17 cellular contexts compared by ENCODE assay signal in the genomic region with DNA sequence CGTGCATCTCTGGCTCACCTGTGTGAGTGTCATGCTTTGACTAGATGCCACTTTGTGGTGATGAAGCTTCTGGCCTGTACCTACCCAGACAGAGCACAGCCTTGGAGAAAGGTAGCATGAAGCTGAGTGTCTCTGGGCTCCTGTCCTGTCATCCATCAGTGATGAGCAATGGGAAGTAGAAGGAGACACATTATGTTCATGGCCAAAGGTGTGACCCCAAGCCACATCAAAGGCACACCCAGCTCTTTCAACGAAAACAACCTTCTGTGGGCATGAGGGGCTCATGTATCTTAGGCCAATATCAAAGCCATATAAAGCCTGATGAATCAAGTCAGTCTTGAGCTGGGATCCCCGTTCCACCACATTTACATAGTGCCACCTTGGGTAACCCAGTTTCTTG. TPM values are rescaled to one million over a fixed set of nuclear protein-coding genes. Genes with fewer than 3 reads are reported as not detected.
DNase-seq lines count a peak whose midpoint lies in the region; FAIRE-seq and TF ChIP-seq lines count a peak whose summit lies in the region.
"Had no signal": no experiment of that assay in that cellular context is flagged by ENCODE, and none has a peak within 500 bp of the region (broad histone marks: within the 10 kb centered on the region; RNA-seq: fewer than 3 reads in every experiment).

No MANE protein-coding gene starts in this region.

- POLR2A ChIA-PET in Caco-2 (lab: Charles Lee) = interaction anchor here (0.5 kb wide), 1 partner anchor 221 kb away, joined by 3 read pairs; no protein-coding TSS in a partner anchor
- POLR2A ChIA-PET in OCI-LY7 (lab: Charles Lee) = interaction anchor here (0.5 to 1.7 kb wide), 2 partner anchors 23 to 159 kb away, joined by 3 to 4 read pairs; no protein-coding TSS in a partner anchor

- H3K9ac ChIP-seq in astrocyte (ENCODE audit: low read length) = no peak overlapping the region

- no TSS peak for BruUV-seq in Caco-2 (replicated peaks; lab: Mats Ljungman, UMichigan)
- no TSS peak for BruUV-seq in OCI-LY7 (replicated peaks; lab: Mats Ljungman, UMichigan)

- H3K27ac Mint-ChIP-seq in Caco-2 (ENCODE audit: unreplicated experiment) (peak overlapping the region; percentile 50), astrocyte (ENCODE audit: unreplicated experiment) (no peak overlapping the region), osteocyte (ENCODE audit: unreplicated experiment) (no peak overlapping the region), progenitor cell of endocrine pancreas (no peak overlapping the region)
- H3K27ac Mint-ChIP-seq: CD8-positive, alpha-beta T cell; H9 had no signal

- H3K36me3 ChIP-seq in Caco-2 (ENCODE audit: control insufficient read depth, insufficient read depth, low read length) (no peaks in the 10 kb centered on the region), OCI-LY7 (ENCODE audit: insufficient read depth, low read length) (no peaks in the 10 kb centered on the region), astrocyte (ENCODE audit: insufficient read depth, low read length) (no peaks in the 10 kb centered on the region)
- H3K36me3 ChIP-seq: BE2C had no signal

- TF ChIP-seq CTCF in Caco-2 (IDR thresholded peaks at IDR 0.05; ENCODE audit: insufficient read depth in 1 of 2, low read depth in 1 of 2, low read length in 1 of 2, severe bottlenecking in 1 of 2, unreplicated experiment in 1 of 2) (no peak), OCI-LY7 (conservative IDR thresholded peaks at IDR 0.05; ENCODE audit: low read length) (no peak), astrocyte (IDR thresholded peaks at IDR 0.05; ENCODE audit: insufficient read depth, low read depth, low read length) (no peak), osteocyte (IDR thresholded peaks at IDR 0.05) (no peak), progenitor cell of endocrine pancreas (IDR thresholded peaks at IDR 0.05; ENCODE audit: unreplicated experiment) (no peak)

- CTCF ChIA-PET in Caco-2 (lab: Charles Lee) (no interaction called here), OCI-LY7 (lab: Charles Lee; ENCODE audit: unreplicated experiment) (interaction anchor here (0.6 kb wide), 1 partner anchor 43 kb away, joined by 3 read pairs; no protein-coding TSS in a partner anchor)

- intact Hi-C loops in Caco-2 (cut with micrococcal nuclease; ENCODE audit: unreplicated experiment) (no loop called here), OCI-LY7 (cut with micrococcal nuclease; ENCODE audit: unreplicated experiment) (no loop called here)

- H2AFZ ChIP-seq in OCI-LY7 (ENCODE audit: low read length) (0 out of 2 replicates have a peak overlapping the region, but pooled peaks have one; percentile 6), astrocyte (ENCODE audit: low read depth, low read length) (no peak overlapping the region)

- H3K4me3 Mint-ChIP-seq in Caco-2 (ENCODE audit: unreplicated experiment) (no peak overlapping the region), astrocyte (ENCODE audit: unreplicated experiment) (peak overlapping the region; percentile 12), osteocyte (ENCODE audit: unreplicated experiment) (no peak overlapping the region), progenitor cell of endocrine pancreas (ENCODE audit: low read depth) (no peak overlapping the region)

- H3K9me3 ChIP-seq in Caco-2 (peaks cover 7% of the 10 kb centered on the region; the same call in 1 of the 2 replicates), OCI-LY7 (ENCODE audit: low read length) (no peaks in the 10 kb centered on the region), astrocyte (ENCODE audit: insufficient read depth, low read depth, low read length) (no peaks in the 10 kb centered on the region)
- H3K9me3 ChIP-seq: A549, BE2C had no signal

- H3K4me1 Mint-ChIP-seq in Caco-2 (ENCODE audit: low read depth, unreplicated experiment) (peaks cover 34% of the 10 kb centered on the region), astrocyte (ENCODE audit: low read depth, unreplicated experiment) (peaks cover 4% of the 10 kb centered on the region), osteocyte (ENCODE audit: unreplicated experiment) (peaks cover 17% of the 10 kb centered on the region), progenitor cell of endocrine pancreas (ENCODE audit: low read depth) (peaks cover 20% of the 10 kb centered on the region)

- H3K9me3 Mint-ChIP-seq in Caco-2 (ENCODE audit: unreplicated experiment) = no peaks in the 10 kb centered on the region
- peaks cover 4% of the 10 kb centered on the region for H3K9me3 Mint-ChIP-seq in astrocyte (ENCODE audit: unreplicated experiment)
- H3K9me3 Mint-ChIP-seq in osteocyte (ENCODE audit: unreplicated experiment) = peaks cover 4% of the 10 kb centered on the region
- H3K9me3 Mint-ChIP-seq in progenitor cell of endocrine pancreas (ENCODE audit: low read depth) = peaks cover 5% of the 10 kb centered on the region
- H3K9me3 Mint-ChIP-seq: CD8-positive, alpha-beta T cell; H9 had no signal

- H3K27me3 Mint-ChIP-seq in Caco-2 (ENCODE audit: insufficient read depth, unreplicated experiment) = no peaks in the 10 kb centered on the region
- H3K27me3 Mint-ChIP-seq in astrocyte (ENCODE audit: low read depth, unreplicated experiment) = peaks cover 52% of the 10 kb centered on the region
- peaks cover 66% of the 10 kb centered on the region for H3K27me3 Mint-ChIP-seq in osteocyte (ENCODE audit: unreplicated experiment)
- peaks cover 41% of the 10 kb centered on the region for H3K27me3 Mint-ChIP-seq in progenitor cell of endocrine pancreas

- DNase-seq in Caco-2 = no peak
- DNase-seq in OCI-LY7 (ENCODE audit: low spot score) = no peak
- DNase-seq in astrocyte (ENCODE audit: low read depth) = no peak
- DNase-seq in osteocyte (ENCODE audit: extremely low spot score, unreplicated experiment) = peak; percentile 65
- no peak for DNase-seq in progenitor cell of endocrine pancreas (ENCODE audit: low spot score, unreplicated experiment)
- DNase-seq in stimulated activated CD4-positive, alpha-beta T cell treated with anti-CD3 and anti-CD28 coated beads, Interleukin-4, amount 100 ng/mL, for 1 hour = no peak
- DNase-seq: BE2C; CD8-positive, alpha-beta T cell; DMS 273 treated with DMSO at 0.1 percent for 48 hours; DMS79 treated with DMSO at 0.1 percent for 48 hours; EL; GOT3; H9 had no signal

- no peaks in the 10 kb centered on the region for H3K9me2 ChIP-seq in OCI-LY7 (ENCODE audit: insufficient read depth, low read length)

- H3K79me2 ChIP-seq in OCI-LY7 (ENCODE audit: insufficient read depth, low read depth, low read length) (no peaks in the 10 kb centered on the region), astrocyte (ENCODE audit: insufficient read depth, low read length) (no peaks in the 10 kb centered on the region)

- FAIRE-seq in astrocyte (lab: Jason Lieb, UNC) = no peak
- FAIRE-seq: A549, G401.6, GM12891 had no signal

- no peak overlapping the region for H3K4me2 ChIP-seq in OCI-LY7 (ENCODE audit: low read length)
- no peak overlapping the region for H3K4me2 ChIP-seq in astrocyte (ENCODE audit: low read length)
- H3K4me2 ChIP-seq: A549 had no signal

- H3K4me1 ChIP-seq in Caco-2 (peaks cover 46% of the 10 kb centered on the region), OCI-LY7 (ENCODE audit: insufficient read depth, low read length, poor library complexity, severe bottlenecking) (no peaks in the 10 kb centered on the region), astrocyte (ENCODE audit: insufficient read depth, low read length) (no peaks in the 10 kb centered on the region)
- H3K4me1 ChIP-seq: A549, BE2C had no signal

- peaks cover 19% of the 10 kb centered on the region for H3K36me3 Mint-ChIP-seq in Caco-2 (ENCODE audit: insufficient read depth, unreplicated experiment)
- H3K36me3 Mint-ChIP-seq in astrocyte (ENCODE audit: low read depth, unreplicated experiment) = no peaks in the 10 kb centered on the region
- H3K36me3 Mint-ChIP-seq in osteocyte (ENCODE audit: unreplicated experiment) = no peaks in the 10 kb centered on the region
- peaks cover 4% of the 10 kb centered on the region for H3K36me3 Mint-ChIP-seq in progenitor cell of endocrine pancreas (ENCODE audit: insufficient read depth)
- H3K36me3 Mint-ChIP-seq: CD8-positive, alpha-beta T cell had no signal

- H3K27ac ChIP-seq in OCI-LY7 (ENCODE audit: low read depth, low read length, poor library complexity, severe bottlenecking) (no peak overlapping the region), astrocyte (ENCODE audit: low read depth, low read length) (no peak overlapping the region)
- H3K27ac ChIP-seq: A549, C4-2B had no signal

- H3K27me3 ChIP-seq in Caco-2 (replicated peaks; ENCODE audit: control insufficient read depth, insufficient read depth, low read length) (no peaks in the 10 kb centered on the region), astrocyte (ENCODE audit: insufficient read depth, low read length) (peaks cover 71% of the 10 kb centered on the region)

- no peaks in the 10 kb centered on the region for H4K20me1 ChIP-seq in OCI-LY7 (ENCODE audit: insufficient read depth, low read length)
- no peaks in the 10 kb centered on the region for H4K20me1 ChIP-seq in astrocyte (ENCODE audit: insufficient read depth, low read length)

- H3K4me3 ChIP-seq in Caco-2 (ENCODE audit: low read depth, low read length) = no peak overlapping the region
- H3K4me3 ChIP-seq in OCI-LY7 (ENCODE audit: low read depth, low read length, poor library complexity, severe bottlenecking) = no peak overlapping the region
- H3K4me3 ChIP-seq in astrocyte (ENCODE audit: insufficient read depth, low read depth, low read length) = no peak overlapping the region
- H3K4me3 ChIP-seq: A549 had no signal

RNA-seq across cellular contexts. Expression of a gene that starts 1.0 kb away (rescaled TPM):
- total RNA-seq in Caco-2 (2022) (not detected in 2 replicates), OCI-LY7 (2022) (not detected in 2 replicates), astrocyte (0.22 and 0.30 TPM in 2 replicates), osteocyte (0.16 and 0.40 TPM in 2 replicates), progenitor cell of endocrine pancreas (14.1 and 16.3 TPM in 2 replicates)
- not detected in 2 replicates for total RNA-seq in OCI-LY7 (2014; rRNA removed; shearing (Covaris generic))

RNA-seq across cellular contexts. Expression of a gene that starts 52.8 kb away (rescaled TPM):
- total RNA-seq in Caco-2 (2022) = 27.0 and 29.4 TPM in 2 replicates
- 2.8 and 6.8 TPM in 2 replicates for total RNA-seq in OCI-LY7 (2014; rRNA removed; shearing (Covaris generic))
- total RNA-seq in OCI-LY7 (2022) = 8.0 and 8.9 TPM in 2 replicates
- 164 and 197 TPM in 2 replicates for total RNA-seq in astrocyte
- 61.5 and 68.5 TPM in 2 replicates for total RNA-seq in osteocyte
- 11.6 and 14.2 TPM in 2 replicates for total RNA-seq in progenitor cell of endocrine pancreas

Comparison
In these comparisons a context has a peak if more than half of its experiments do, and no peak if none do; other contexts are left out.
1. RNA of a gene that starts 1.0 kb away (total RNA-seq): 14.1 to 16.3 TPM in progenitor cell of endocrine pancreas; 0.16 to 0.40 TPM in osteocyte, 0.22 to 0.30 TPM in astrocyte, not detected in Caco-2 and not detected in OCI-LY7; every median in the first group is over 10 times any median in the second.